Comparison of ENCODE assay signal across 20 cellular contexts in the genomic region with DNA sequence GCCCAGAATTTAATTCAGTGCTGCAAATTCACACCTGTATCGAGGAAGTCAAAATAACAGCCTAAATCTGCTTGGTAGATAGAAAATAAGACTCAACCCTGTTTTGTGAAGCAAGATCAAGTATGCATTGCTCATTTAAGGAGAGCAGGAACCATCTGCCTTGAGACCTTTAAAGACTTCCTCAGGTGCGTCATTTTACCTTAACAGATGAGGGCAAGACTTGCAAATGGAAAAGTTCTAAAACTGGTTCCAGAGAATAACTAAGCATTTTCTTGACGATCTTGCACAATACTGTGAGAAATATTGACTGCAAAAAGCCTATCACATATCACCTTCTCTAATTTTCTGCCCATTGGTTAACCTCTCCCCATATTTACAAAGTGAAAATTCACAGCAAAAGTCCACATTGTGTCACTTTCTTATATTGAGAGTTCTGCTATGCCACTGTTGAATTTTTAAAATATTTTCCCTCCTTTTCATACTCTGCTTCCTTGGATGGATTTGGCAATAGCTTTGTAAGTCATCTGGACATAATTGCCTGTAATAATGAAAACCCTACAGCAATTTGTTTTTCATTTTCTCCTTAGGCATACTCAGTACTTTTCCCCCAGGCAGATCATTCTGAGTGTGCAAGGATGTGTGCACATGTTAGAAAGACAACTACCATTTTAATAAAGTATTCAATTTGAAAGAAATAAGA.
"Had no signal": no experiment of that assay in that cellular context is flagged by ENCODE, and none has a peak within 500 bp of the region (broad histone marks: within the 10 kb centered on the region; RNA-seq: fewer than 3 reads in every experiment).

No MANE protein-coding gene starts in this region.

- H3K27me3 ChIP-seq: gastrocnemius medialis, neutrophil, ovary, spleen, upper lobe of right lung had no signal

- H3K4me3 ChIP-seq: gastrocnemius medialis, left ventricle myocardium inferior, ovary, prostate gland, spleen, upper lobe of right lung had no signal

- H3K4me1 ChIP-seq: gastrocnemius medialis, left ventricle myocardium inferior, prostate gland, spleen, upper lobe of right lung had no signal

- H3K9me3 ChIP-seq: gastrocnemius medialis, left ventricle myocardium inferior, neutrophil, ovary, prostate gland, spleen, upper lobe of right lung had no signal

- H3K36me3 ChIP-seq: gastrocnemius medialis, left ventricle myocardium inferior, neutrophil, ovary, prostate gland, spleen, upper lobe of right lung had no signal

- DNase-seq: activated CD4-positive, alpha-beta T cell treated with anti-CD3 and anti-CD28 coated beads, Interleukin-2, amount 50 U/mL, for 48 hours; activated CD8-positive, alpha-beta memory T cell treated with anti-CD3 and anti-CD28 coated beads, Interleukin-2, amount 50 U/mL, for 48 hours; activated naive CD4-positive, alpha-beta T cell; activated T-cell treated with anti-CD3 and anti-CD28 coated beads, Interleukin-2, amount 50 U/mL, for 4 hours; effector CD4-positive, alpha-beta T cell; gastrocnemius medialis; head of caudate nucleus; hypothalamus; left ventricle myocardium inferior; mammary epithelial cell; ovary; spleen; stimulated activated CD4-positive, alpha-beta T cell treated with anti-CD3 and anti-CD28 coated beads, Interleukin-4, amount 100 ng/mL, for 24 hours; stimulated activated naive CD4-positive, alpha-beta T cell treated with Interleukin-2 at 50 U/mL for 16 hours; T1000; upper lobe of right lung had no signal

- ATAC-seq: activated T-cell treated with anti-CD3 and anti-CD28 coated beads, Interleukin-2, amount 50 U/mL, for 4 hours; gastrocnemius medialis; natural killer cell treated with Interleukin-12 subunit alpha and Interleukin-12 subunit beta and Interleukin-15 and Interleukin-18, amount 100 ng/mL, for 72 hours; upper lobe of right lung; WTC11 had no signal

- H3K27ac ChIP-seq: gastrocnemius medialis, left ventricle myocardium inferior, neutrophil, ovary, prostate gland, spleen, upper lobe of right lung had no signal
